In genomic region chr19:52170304-52170703, GRCh38 we compare ENCODE assay signal across 7 cellular contexts. TPM values are rescaled to one million over a fixed set of nuclear protein-coding genes. Genes with fewer than 3 reads are reported as not detected.
DNase-seq lines count a peak whose midpoint lies in the region; ATAC-seq and TF ChIP-seq lines count a peak whose summit lies in the region.

No MANE protein-coding gene starts in this region.

- intact Hi-C loops in adrenal gland (cut with DNase I) = no loop called here

- peaks cover 13 to 20% of the 10 kb centered on the region in 2 donors for H3K4me1 ChIP-seq in adrenal gland (replicated peaks in 1 of 2)
- H3K4me1 ChIP-seq in subcutaneous abdominal adipose tissue (ENCODE audit: control insufficient read depth in 5 of 5, insufficient read depth in 5 of 5, low read length in 5 of 5) = peaks cover 4 to 20% (median 19%) of the 10 kb centered on the region in 5 donors

- H3K27me3 Mint-ChIP-seq in IgD-negative memory B cell = no peaks in the 10 kb centered on the region

- no peaks in the 10 kb centered on the region for H3K9me3 ChIP-seq in adrenal gland (replicated peaks in 1 of 3)
- no peaks in the 10 kb centered on the region for H3K9me3 ChIP-seq in subcutaneous abdominal adipose tissue (ENCODE audit: control insufficient read depth in 5 of 5, low read length in 5 of 5)

- WGBS in adrenal gland, 4 donors = 3 to 9% (median 6%) methylated on average over 5 of the region's 5 CpGs

- peak overlapping the region; percentile 90 to 99 (median 95) for H3K4me3 Mint-ChIP-seq in IgD-negative memory B cell

- H3K27ac Mint-ChIP-seq in IgD-negative memory B cell = peak overlapping the region; percentile 78 to 97 (median 94)

- DNase-seq in adrenal gland (peak in 4 of 7 donors; percentile 32 to 45 (median 36)), kidney epithelial cell (ENCODE audit: low read depth) (no peak), iPS-NIHi7 (ENCODE audit: extremely low spot score) (no peak), islet precursor cell (no peak)

- H3K36me3 ChIP-seq in adrenal gland (replicated peaks in 1 of 2) (peaks cover 0 to 23% of the 10 kb centered on the region in 2 donors), kidney epithelial cell (ENCODE audit: control insufficient read depth, insufficient read depth, low read length) (no peaks in the 10 kb centered on the region), subcutaneous abdominal adipose tissue (ENCODE audit: control insufficient read depth in 5 of 5, insufficient read depth in 5 of 5, low read length in 5 of 5) (peaks cover 0 to 18% (median 15%) of the 10 kb centered on the region in 5 donors)

- peak overlapping the region; percentile 80 to 99 (median 94) for H3K9ac ChIP-seq in subcutaneous abdominal adipose tissue (ENCODE audit: low read length in 5 of 5)

- H3K4me3 ChIP-seq in adrenal gland (peak overlapping the region; percentile 18 to 97 (median 88)), kidney epithelial cell (ENCODE audit: low read depth, low read length) (peak overlapping the region; percentile 92), subcutaneous abdominal adipose tissue (ENCODE audit: low read depth in 1 of 5, low read length in 5 of 5) (peak overlapping the region; percentile 93 to 100 (median 100))

- no peak for ATAC-seq in HG02884 (IDR thresholded peaks at IDR 0.05; ENCODE audit: unreplicated experiment)

- H3K9me3 Mint-ChIP-seq in IgD-negative memory B cell = peaks cover 0 to 7% (median 5%) of the 10 kb centered on the region in 3 donors

- H3K27me3 ChIP-seq in adrenal gland (no peaks in the 10 kb centered on the region), kidney epithelial cell (ENCODE audit: control insufficient read depth, insufficient read depth, low read length) (no peaks in the 10 kb centered on the region), subcutaneous abdominal adipose tissue (ENCODE audit: control insufficient read depth in 5 of 5, insufficient read depth in 4 of 5, low read length in 5 of 5) (no peaks in the 10 kb centered on the region)

- TF ChIP-seq CTCF in adrenal gland (IDR thresholded peaks at IDR 0.05) (no peak), kidney epithelial cell (IDR thresholded peaks at IDR 0.05; ENCODE audit: insufficient read depth, low read length, poor library complexity, severe bottlenecking) (no peak)

- peak in 1 of 2 donors; percentile 16 for TF ChIP-seq POLR2A in adrenal gland (IDR thresholded peaks at IDR 0.05)

- H3K36me3 Mint-ChIP-seq in IgD-negative memory B cell = peaks cover 17% of the 10 kb centered on the region

- H3K27ac ChIP-seq in adrenal gland (peak overlapping the region; percentile 54 to 78 (median 76)), subcutaneous abdominal adipose tissue (ENCODE audit: low read depth, low read length) (peak overlapping the region; percentile 77)

- H3K4me1 Mint-ChIP-seq in IgD-negative memory B cell = peaks cover 14 to 16% (median 16%) of the 10 kb centered on the region in 3 donors

RNA-seq across cellular contexts. Expression of gene ZNF836, which starts 1.1 kb away (rescaled TPM):
- 14.0 TPM for polyA plus RNA-seq in IgD-negative memory B cell
- 100 to 1,000 TPM in 1 of 8 donors, 10 to 100 TPM in 6, 1 to 10 TPM in 1; 7.4 to 180 (median 29.2) TPM for total RNA-seq in adrenal gland
- polyA plus RNA-seq in adrenal gland = 10 to 100 TPM; 13.2 to 61.2 (median 15.1) TPM
- 4.8 and 9.9 TPM in 2 replicates for total RNA-seq in kidney epithelial cell

RNA-seq across cellular contexts. Expression of gene PPP2R1A, which starts 19.5 kb away (rescaled TPM):
- polyA plus RNA-seq in IgD-negative memory B cell (204 TPM), adrenal gland (100 to 1,000 TPM; 349 to 638 (median 554) TPM)
- total RNA-seq in adrenal gland (1,000 to 10,000 TPM in 1 of 8 donors, 100 to 1,000 TPM in 7; 161 to 1,330 (median 328) TPM), kidney epithelial cell (329 and 361 TPM in 2 replicates)

RNA-seq across cellular contexts. Expression of gene ZNF616, which starts 30.6 kb away (rescaled TPM):
- polyA plus RNA-seq in IgD-negative memory B cell = 5.8 TPM
- 10 to 100 TPM in 7 of 8 donors, 1 to 10 TPM in 1; 7.0 to 55.4 (median 15.1) TPM for total RNA-seq in adrenal gland
- 10 to 100 TPM in 1 of 3 donors, 1 to 10 TPM in 2; 5.2 to 42.8 (median 5.6) TPM for polyA plus RNA-seq in adrenal gland
- total RNA-seq in kidney epithelial cell = 4.6 and 12.9 TPM in 2 replicates

Comparison
In these comparisons a context has a peak if more than half of its experiments do, and no peak if none do; other contexts are left out.
1. DNase-seq: peak in adrenal gland (4 of 7); none in kidney epithelial cell (single experiment), iPS-NIHi7 (single experiment) and islet precursor cell (single experiment).
2. Peak in every context shown above with its lines, with median percentiles within 50 percentile points of each other: H3K4me3 ChIP-seq.